Comparison of ENCODE assay signal across 16 cellular contexts in genomic region chr15:41546846-41547786, GRCh38. TPM values are rescaled to one million over a fixed set of nuclear protein-coding genes. Genes with fewer than 3 reads are reported as not detected.
A peak's percentile ranks its signal among the peaks of the same experiment; 100 is the strongest.
DNase-seq lines count a peak whose midpoint lies in the region; ATAC-seq, FAIRE-seq and TF ChIP-seq lines count a peak whose summit lies in the region.
"Had no signal": no experiment of that assay in that cellular context is flagged by ENCODE, and none has a peak within 500 bp of the region (broad histone marks: within the 10 kb centered on the region; RNA-seq: fewer than 3 reads in every experiment).

No MANE protein-coding gene starts in this region.

- DNase-seq in SK-N-SH (no peak), RPMI7951 (ENCODE audit: low read depth) (peak; percentile 83), epithelial cell of prostate (ENCODE audit: low read depth, low spot score) (peak; percentile 2), urothelium cell line (ENCODE audit: low spot score) (peak; percentile 62)
- DNase-seq in activated CD4-positive, alpha-beta T cell treated with anti-CD3 and anti-CD28 coated beads, Interleukin-2, amount 50 U/mL, for 48 hours: no peak
- DNase-seq: activated CD4-positive, alpha-beta T cell treated with anti-CD3 and anti-CD28 coated beads, Interleukin-2, amount 50 U/mL, for 4 hours; endodermal cell; NCI-H1417; NCI-H446; testis had no signal

- no peak for FAIRE-seq in urothelium cell line (lab: Jason Lieb, UNC)
- FAIRE-seq: A204.1, GM12878 had no signal

- no peak overlapping the region for H3K4me3 ChIP-seq in SK-N-SH (ENCODE audit: low read depth in 2 of 2, low read length in 1 of 2)
- H3K4me3 ChIP-seq: GM12878, testis had no signal

- no peaks in the 10 kb centered on the region for H3K9me3 ChIP-seq in SK-N-SH
- H3K9me3 ChIP-seq: testis had no signal

- WGBS in SK-N-SH (ENCODE audit: low lambda C conversion rate): 68% methylated on average over 13 of the region's 13 CpGs

- POLR2A ChIA-PET in SK-N-SH (lab: Yijun Ruan, JAX): no interaction called here

- no peaks in the 10 kb centered on the region for H4K20me1 ChIP-seq in SK-N-SH (ENCODE audit: insufficient read depth)

- no peak for TF ChIP-seq EP300 in SK-N-SH (IDR thresholded peaks at IDR 0.05; ENCODE audit: borderline replicate concordance in 1 of 2, low read depth in 1 of 2, low read length in 1 of 2)

- ATAC-seq in SK-N-SH treated with all-trans-retinoic acid at 6 μM for 48 hours (no peak), HG03457 (IDR thresholded peaks at IDR 0.05; ENCODE audit: unreplicated experiment) (no peak), HG02588 (IDR thresholded peaks at IDR 0.05; ENCODE audit: unreplicated experiment) (no peak)
- ATAC-seq: GM12878 had no signal

- no peaks in the 10 kb centered on the region for H3K9me2 ChIP-seq in SK-N-SH

- 0 out of 2 replicates have a peak overlapping the region, but pooled peaks have one; percentile 34 for H2AFZ ChIP-seq in SK-N-SH (ENCODE audit: low read depth)

- CTCF ChIA-PET in SK-N-SH (lab: Yijun Ruan, JAX): interaction anchor here (1.6 to 2.5 kb wide), 2 partner anchors 11 to 67 kb away, joined by 4 to 11 read pairs; no protein-coding TSS in a partner anchor

- H3K27me3 ChIP-seq in SK-N-SH (ENCODE audit: insufficient read depth): no peaks in the 10 kb centered on the region
- H3K27me3 ChIP-seq: testis had no signal

- peaks cover 4% of the 10 kb centered on the region in 2 experiments; a peak in 1 of 4 replicates for H3K4me1 ChIP-seq in SK-N-SH (ENCODE audit: control insufficient read depth in 1 of 2, insufficient read depth in 2 of 2, low read depth in 1 of 2, low read length in 1 of 2)

- no peaks in the 10 kb centered on the region for H3F3A ChIP-seq in SK-N-SH (replicated peaks; ENCODE audit: insufficient read depth)

- no peak overlapping the region for H3K9ac ChIP-seq in SK-N-SH

- no peak overlapping the region for H3K4me2 ChIP-seq in SK-N-SH

- H3K79me2 ChIP-seq in SK-N-SH (ENCODE audit: insufficient read depth): peaks cover 16% of the 10 kb centered on the region

- H3K27ac ChIP-seq in SK-N-SH (ENCODE audit: low read depth in 2 of 2, low read length in 1 of 2) (peak overlapping the region in 1 of 2 experiments; percentile 25; a peak in 1 of 4 replicates), epithelial cell of prostate (no peak overlapping the region)
- H3K27ac ChIP-seq: testis had no signal

- H3K36me3 ChIP-seq in SK-N-SH (replicated peaks in 1 of 2; ENCODE audit: control insufficient read depth in 1 of 2, insufficient read depth in 2 of 2, low read length in 1 of 2): no peaks in the 10 kb centered on the region

- no peak for TF ChIP-seq RAD21 in SK-N-SH (IDR thresholded peaks at IDR 0.05; ENCODE audit: low read length)

- TF ChIP-seq CTCF in SK-N-SH (IDR thresholded peaks at IDR 0.05): no peak

TF ChIP-seq in SK-N-SH, 30 proteins besides CTCF, POLR2A, EP300 and RAD21:
- TF ChIP-seq CHD2 (IDR thresholded peaks at IDR 0.05; ENCODE audit: low read length, partially characterized antibody) (no peak), FOSL2 (IDR thresholded peaks at IDR 0.05; ENCODE audit: borderline replicate concordance, low read depth) (peak; percentile 64), JUND (IDR thresholded peaks at IDR 0.05) (peak; percentile 28; the same call in 1 of the 2 replicates)
TF ChIP-seq in SK-N-SH: peak in this region for 2.

TF ChIP-seq in SK-N-SH treated with all-trans-retinoic acid at 6 μM for 48 hours, 23 proteins besides CTCF, POLR2A, EP300 and RAD21:
- TF ChIP-seq ZNF70 (CRISPR knock-in tag; IDR thresholded peaks at IDR 0.05) (no peak), ZFP30 (CRISPR knock-in tag; IDR thresholded peaks at IDR 0.05) (no peak), POU6F1 (CRISPR knock-in tag; IDR thresholded peaks at IDR 0.05; ENCODE audit: borderline replicate concordance, low read depth) (no peak), OSR1 (CRISPR knock-in tag; IDR thresholded peaks at IDR 0.05) (no peak), TOX (CRISPR knock-in tag; IDR thresholded peaks at IDR 0.05; ENCODE audit: borderline replicate concordance) (no peak)
TF ChIP-seq in SK-N-SH treated with all-trans-retinoic acid at 6 μM for 48 hours: peak in this region for 0.

RNA-seq across cellular contexts. Expression of gene RPAP1, which starts 3.1 kb away (rescaled TPM):
- polyA plus RNA-seq in SK-N-SH (2012; rRNA removed): 18.0 and 20.2 TPM in 2 replicates
- 8.4 and 10.4 TPM in 2 replicates for polyA plus RNA-seq in SK-N-SH (2012; cell fraction: cytosol; rRNA removed)
- 54.9 and 55.9 TPM in 2 replicates for polyA plus RNA-seq in SK-N-SH (2012; cell fraction: nucleus; rRNA removed)
- 23.8 and 41.9 TPM in 2 replicates for total RNA-seq in RPMI7951 (2014; rRNA removed; shearing (Covaris generic))

RNA-seq across cellular contexts. Expression of gene TYRO3, which starts 11.9 kb away (rescaled TPM):
- polyA plus RNA-seq in SK-N-SH (2012; rRNA removed): 8.7 and 10.3 TPM in 2 replicates
- 4.9 and 8.9 TPM in 2 replicates for polyA plus RNA-seq in SK-N-SH (2012; cell fraction: cytosol; rRNA removed)
- polyA plus RNA-seq in SK-N-SH (2012; cell fraction: nucleus; rRNA removed): 9.2 and 10.5 TPM in 2 replicates
- total RNA-seq in RPMI7951 (2014; rRNA removed; shearing (Covaris generic)): 8.6 and 13.8 TPM in 2 replicates

RNA-seq across cellular contexts. Expression of gene LTK, which starts 33.5 kb away (rescaled TPM):
- polyA plus RNA-seq in SK-N-SH (2012; rRNA removed): 0.06 and 0.07 TPM in 2 replicates
- polyA plus RNA-seq in SK-N-SH (2012; cell fraction: cytosol; rRNA removed): 0.01 and 0.07 TPM in 2 replicates
- 0.87 and 1.6 TPM in 2 replicates for polyA plus RNA-seq in SK-N-SH (2012; cell fraction: nucleus; rRNA removed)
- total RNA-seq in RPMI7951 (2014; rRNA removed; shearing (Covaris generic)): 2.9 and 3.1 TPM in 2 replicates

RNA-seq across cellular contexts. Expression of gene ITPKA, which starts 53.4 kb away (rescaled TPM):
- polyA plus RNA-seq in SK-N-SH (2012; rRNA removed): 1.0 and 2.2 TPM in 2 replicates
- polyA plus RNA-seq in SK-N-SH (2012; cell fraction: cytosol; rRNA removed): 0.60 and 1.1 TPM in 2 replicates
- polyA plus RNA-seq in SK-N-SH (2012; cell fraction: nucleus; rRNA removed): 4.9 and 7.4 TPM in 2 replicates
- total RNA-seq in RPMI7951 (2014; rRNA removed; shearing (Covaris generic)): 9.2 and 13.2 TPM in 2 replicates
- total RNA-seq: OCI-LY7 had no signal

Comparison
In these comparisons a context has a peak if more than half of its experiments do, and no peak if none do; other contexts are left out.
1. DNase-seq: peak in RPMI7951 (single experiment), epithelial cell of prostate (single experiment) and urothelium cell line (single experiment); none in SK-N-SH (single experiment) and activated CD4-positive, alpha-beta T cell treated with anti-CD3 and anti-CD28 coated beads, Interleukin-2, amount 50 U/mL, for 48 hours (0 of 2).